Comparison of ENCODE assay signal across 18 cellular contexts in genomic region chr4:3668825-3669552, GRCh38.
"Had no signal": no experiment of that assay in that cellular context is flagged by ENCODE, and none has a peak within 500 bp of the region (broad histone marks: within the 10 kb centered on the region; RNA-seq: fewer than 3 reads in every experiment).

No MANE protein-coding gene starts in this region.

- H3K27me3 ChIP-seq: neutrophil, pancreas, tibial nerve, upper lobe of left lung had no signal

- H3K4me3 Mint-ChIP-seq: effector memory CD8-positive, alpha-beta T cell; natural killer cell; stimulated activated memory B cell treated with anti-CD40 and anti-IgM and Interleukin-4, amounts not matched to agents 10 μg/mL and 1 μg/mL and 100 μg/mL, for 72 hours; stimulated activated naive CD8-positive, alpha-beta T cell treated with anti-CD3 and anti-CD28 coated beads, Interleukin-15, Interleukin-2, amounts not matched to agents 100 ng/mL and 50 ng/mL, for 24 hours had no signal

- H3K4me2 ChIP-seq: smooth muscle cell had no signal

- H3K36me3 Mint-ChIP-seq: natural killer cell had no signal

- ATAC-seq: effector memory CD8-positive, alpha-beta T cell; left lung; lower lobe of right lung; natural killer cell; pancreas; sciatic nerve; stimulated activated memory B cell treated with anti-CD40 and anti-IgM and Interleukin-4, amounts not matched to agents 10 μg/mL and 1 μg/mL and 100 μg/mL, for 72 hours had no signal

- H3K27ac ChIP-seq: left lung, lower lobe of right lung, neutrophil, pancreas, thoracic aorta, tibial nerve, upper lobe of left lung had no signal

- H3K4me1 Mint-ChIP-seq: natural killer cell had no signal

- H3K36me3 ChIP-seq: left lung, lower lobe of right lung, neutrophil, pancreas, thoracic aorta, tibial nerve, upper lobe of left lung had no signal

- DNase-seq: cerebellar nuclear complex; cortex of kidney; effector memory CD8-positive, alpha-beta T cell; lower lobe of right lung; natural killer cell; retina; stimulated activated CD4-positive, alpha-beta T cell treated with anti-CD3 and anti-CD28 coated beads, Interleukin-2, amount 100 ng/mL, for 24 hours; stimulated activated CD4-positive, alpha-beta T cell treated with anti-CD3 and anti-CD28 coated beads, Interleukin-4, amount 100 ng/mL, for 4 hours had no signal

- H3K9me3 ChIP-seq: neutrophil, pancreas, thoracic aorta had no signal

- H3K4me1 ChIP-seq: left lung, lower lobe of right lung, pancreas, tibial nerve had no signal

- H3K9me3 Mint-ChIP-seq: natural killer cell had no signal

- H3K27ac Mint-ChIP-seq: effector memory CD8-positive, alpha-beta T cell; natural killer cell; stimulated activated memory B cell treated with anti-CD40 and anti-IgM and Interleukin-4, amounts not matched to agents 10 μg/mL and 1 μg/mL and 100 μg/mL, for 72 hours; stimulated activated naive CD8-positive, alpha-beta T cell treated with anti-CD3 and anti-CD28 coated beads, Interleukin-15, Interleukin-2, amounts not matched to agents 100 ng/mL and 50 ng/mL, for 24 hours had no signal

- H3K4me3 ChIP-seq: left lung, lower lobe of right lung, pancreas, smooth muscle cell, thoracic aorta, tibial nerve, upper lobe of left lung had no signal
